1 cellular context compared by ENCODE assay signal in the genomic region with DNA sequence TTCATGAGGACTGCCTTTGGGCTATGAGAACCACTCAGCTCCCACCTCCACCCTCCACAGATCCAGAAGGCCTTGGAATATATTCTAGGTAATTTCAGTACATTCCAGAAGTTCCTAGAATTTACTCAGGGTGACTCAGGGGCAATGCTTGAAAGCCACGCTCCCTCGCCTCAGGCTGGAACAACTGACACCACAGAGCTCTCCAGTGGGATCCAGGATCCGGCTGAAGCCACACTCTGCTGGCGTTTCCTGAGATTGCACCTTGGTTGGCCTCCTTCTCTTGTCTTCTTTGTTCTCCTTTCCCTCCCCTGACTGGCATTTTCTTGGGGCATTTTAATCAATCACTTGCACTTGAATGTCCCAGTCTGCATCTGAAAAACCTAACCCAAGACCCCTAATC.
TF ChIP-seq lines count a peak whose summit lies in the region.

No MANE protein-coding gene starts in this region.

TF ChIP-seq in GM12878, 131 proteins besides CTCF, POLR2A, EP300 and RAD21 (continued from another document):
- no peak for TF ChIP-seq SIN3A (IDR thresholded peaks at IDR 0.05; ENCODE audit: low read depth, low read length)
- TF ChIP-seq, protein P1, sequence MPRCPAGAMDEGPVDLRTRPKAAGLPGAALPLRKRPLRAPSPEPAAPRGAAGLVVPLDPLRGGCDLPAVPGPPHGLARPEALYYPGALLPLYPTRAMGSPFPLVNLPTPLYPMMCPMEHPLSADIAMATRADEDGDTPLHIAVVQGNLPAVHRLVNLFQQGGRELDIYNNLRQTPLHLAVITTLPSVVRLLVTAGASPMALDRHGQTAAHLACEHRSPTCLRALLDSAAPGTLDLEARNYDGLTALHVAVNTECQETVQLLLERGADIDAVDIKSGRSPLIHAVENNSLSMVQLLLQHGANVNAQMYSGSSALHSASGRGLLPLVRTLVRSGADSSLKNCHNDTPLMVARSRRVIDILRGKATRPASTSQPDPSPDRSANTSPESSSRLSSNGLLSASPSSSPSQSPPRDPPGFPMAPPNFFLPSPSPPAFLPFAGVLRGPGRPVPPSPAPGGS (IDR thresholded peaks at IDR 0.05; ENCODE audit: borderline replicate concordance, insufficient read depth, low read depth, low read length, poor library complexity, severe bottlenecking) = no peak
